In genomic region chr2:130181338-130181879, GRCh38 we compare ENCODE assay signal across 8 cellular contexts. TPM values are rescaled to one million over a fixed set of nuclear protein-coding genes. Genes with fewer than 3 reads are reported as not detected.
DNase-seq lines count a peak whose midpoint lies in the region; ATAC-seq, FAIRE-seq and TF ChIP-seq lines count a peak whose summit lies in the region.

Gene SMPD4, minus strand, starts transcription at chr2:130181602. Its CDS starts 5,010 bp downstream, at chr2:130176592.

- 0% methylated on average over 51 to 55 of the region's 55 CpGs for WGBS in heart right ventricle, 2 donors

- peak within 1 kb of the TSS; percentile 77 to 99 (median 94) for H3K4me3 ChIP-seq in heart right ventricle
- peak within 1 kb of the TSS; percentile 99 for H3K4me3 ChIP-seq in upper lobe of right lung

- no peaks in the 10 kb centered on the region for H3K9me3 ChIP-seq in heart right ventricle
- H3K9me3 ChIP-seq in upper lobe of right lung = no peaks in the 10 kb centered on the region

- peak; percentile 74 for DNase-seq in GM12892 (ENCODE audit: insufficient read length)
- DNase-seq in NCI-H146 treated with DMSO at 0.1 percent for 48 hours (lab: John Stamatoyannopoulos, UW; ENCODE audit: unreplicated experiment) = peak; percentile 96
- DNase-seq in amniotic epithelial cell (ENCODE audit: low read depth) = peak; percentile 92
- DNase-seq in heart right ventricle = peak; percentile 98 to 99
- DNase-seq in posterior vena cava (ENCODE audit: low spot score) = peak; percentile 99
- DNase-seq in upper lobe of right lung = peak; percentile 99

- peak; percentile 62 for TF ChIP-seq POLR2A in GM12892 (IDR thresholded peaks at IDR 0.05; ENCODE audit: low read depth, low read length)

- peak within 1 kb of the TSS; percentile 77 to 98 (median 92) for H3K27ac ChIP-seq in heart right ventricle
- H3K27ac ChIP-seq in upper lobe of right lung = peak within 1 kb of the TSS; percentile 92

- H3K27me3 ChIP-seq in heart right ventricle (no peaks in the 10 kb centered on the region), upper lobe of right lung (no peaks in the 10 kb centered on the region)

- TF ChIP-seq CTCF in heart right ventricle (IDR thresholded peaks at IDR 0.05) (no peak), upper lobe of right lung (IDR thresholded peaks at IDR 0.05) (no peak)

- peaks cover 11 to 29% (median 23%) of the 10 kb centered on the region in 9 donors for H3K4me1 ChIP-seq in heart right ventricle
- peaks cover 13% of the 10 kb centered on the region for H3K4me1 ChIP-seq in upper lobe of right lung

- ATAC-seq in HG02870 (IDR thresholded peaks at IDR 0.05; ENCODE audit: unreplicated experiment) = peak; percentile 61
- peak; percentile 90 to 98 (median 94) for ATAC-seq in heart right ventricle
- ATAC-seq in upper lobe of right lung = peak; percentile 93

- FAIRE-seq in GM12892 (lab: Jason Lieb, UNC) = peak; percentile 97

- H3K36me3 ChIP-seq in heart right ventricle (peaks cover 0 to 23% (median 0%) of the 10 kb centered on the region in 9 donors), upper lobe of right lung (peaks cover 3% of the 10 kb centered on the region)

- intact Hi-C loops in T-helper 1 cell treated with Interleukin-12 subunit alpha and Interleukin-12 subunit beta and Interleukin-4 antibody, amounts not matched to agents 30 ng/mL and 1 ng/mL, for 36 hours (cut with micrococcal nuclease) = loop anchor here (1.0 to 5.0 kb wide), 11 partner anchors 36 to 1311 kb away; partner anchors contain the start of genes CCDC74B, IMP4, MZT2A and PLEKHB2
- intact Hi-C loops in heart right ventricle (cut with DNase I) (loop anchor here in 9 of 10 donors (5.0 to 10.0 kb wide), 6 partner anchors 143 to 1303 kb away; partner anchors contain the start of gene IMP4 (in 2 of the 9)), posterior vena cava (cut with DNase I) (loop anchor here in 1 of 2 donors (10.0 kb wide), 1 partner anchor 153 kb away; no protein-coding TSS in a partner anchor), upper lobe of right lung (cut with DNase I) (no loop called here)

RNA-seq across cellular contexts. Expression of gene SMPD4, which starts in this region (rescaled TPM):
- polyA plus RNA-seq in GM12892 (2012; ENCODE audit: missing spikeins) = 28.5 TPM
- total RNA-seq in T-helper 1 cell treated with Interleukin-12 subunit alpha and Interleukin-12 subunit beta and Interleukin-4 antibody, amounts not matched to agents 30 ng/mL and 1 ng/mL, for 36 hours = 70.9 and 72.7 TPM in 2 replicates
- total RNA-seq in heart right ventricle = 10 to 100 TPM; 21.9 to 33.6 (median 25.9) TPM
- polyA plus RNA-seq in heart right ventricle = 10 to 100 TPM; 31.6 to 60.6 TPM
- total RNA-seq in posterior vena cava = 10 to 100 TPM; 26.5 to 29.7 TPM
- total RNA-seq in upper lobe of right lung = 41.4 TPM

Comparison
In these comparisons a context has a peak if more than half of its experiments do, and no peak if none do; other contexts are left out.
1. Peak in every context shown above with its lines: DNase-seq, ATAC-seq, H3K4me3 ChIP-seq and H3K27ac ChIP-seq.